17 cellular contexts compared by ENCODE assay signal in the genomic region with DNA sequence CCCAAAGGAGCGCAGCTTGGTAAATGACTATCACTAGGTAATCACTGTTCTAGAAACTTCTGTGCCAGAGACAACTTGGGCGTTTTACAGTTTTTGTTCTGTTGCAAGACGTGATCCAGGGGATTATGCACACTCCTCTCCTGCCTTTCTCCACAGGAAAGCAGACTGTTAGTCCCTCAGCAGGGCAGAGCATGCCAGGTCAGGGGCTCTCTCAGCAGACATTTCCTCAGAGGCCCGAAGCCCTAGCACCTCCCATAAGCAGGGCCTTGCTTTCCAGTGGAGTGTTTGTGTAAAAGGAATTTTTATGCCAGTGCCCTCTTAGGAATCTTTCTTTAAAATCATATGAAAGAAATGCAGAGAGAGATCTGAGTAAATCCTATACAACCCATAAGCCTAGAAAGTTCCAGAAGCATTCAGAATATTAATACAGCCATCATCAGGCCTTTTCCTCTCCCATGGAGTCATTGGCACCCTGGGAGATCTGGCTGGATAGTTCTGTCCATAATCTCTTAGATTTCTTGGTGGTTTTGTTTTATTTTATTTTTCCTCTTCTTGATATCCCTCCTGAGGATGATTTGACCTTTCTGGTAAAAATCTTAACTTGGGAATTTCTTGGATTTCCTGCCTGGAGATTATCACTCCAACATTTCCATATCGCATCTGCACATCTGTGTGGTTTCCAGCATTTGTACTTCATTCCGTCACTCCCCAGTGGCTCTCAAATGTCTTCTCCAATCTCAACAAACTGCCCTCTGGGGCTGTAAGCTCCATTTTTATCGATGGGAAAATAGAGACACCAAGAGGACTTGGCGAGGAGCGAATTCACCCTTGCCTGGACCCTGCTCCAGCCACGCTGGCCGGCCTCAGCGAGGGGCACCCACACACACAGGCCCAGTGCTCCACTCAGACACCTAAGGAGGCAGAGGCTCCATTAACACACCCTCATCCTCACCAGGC.
DNase-seq lines count a peak whose midpoint lies in the region; ATAC-seq and TF ChIP-seq lines count a peak whose summit lies in the region.
"Had no signal": no experiment of that assay in that cellular context is flagged by ENCODE, and none has a peak within 500 bp of the region (broad histone marks: within the 10 kb centered on the region; RNA-seq: fewer than 3 reads in every experiment).

No MANE protein-coding gene starts in this region.

- H3K4me3 ChIP-seq in tibial nerve = no peak overlapping the region
- H3K4me3 ChIP-seq: esophagus squamous epithelium had no signal

- H3K36me3 ChIP-seq in tibial nerve = no peaks in the 10 kb centered on the region
- H3K36me3 ChIP-seq: esophagus squamous epithelium had no signal

- H3K27ac ChIP-seq in adipose tissue (ENCODE audit: low read depth, low read length) = peak overlapping the region; percentile 19
- peak overlapping the region in 3 of 4 donors; percentile 40 to 59 (median 49) for H3K27ac ChIP-seq in tibial nerve

- H3K9me3 ChIP-seq in tibial nerve = peaks cover 0 to 7% (median 0%) of the 10 kb centered on the region in 4 donors

- H3K4me3 Mint-ChIP-seq in nephron = no peak overlapping the region
- H3K4me3 Mint-ChIP-seq: activated CD4-positive, alpha-beta T cell treated with anti-CD3 and anti-CD28 coated beads for 36 hours; activated CD8-positive, alpha-beta memory T cell treated with anti-CD3 and anti-CD28 coated beads, Interleukin-2, amount 10 ng/mL, durations not matched to agents 7 days and 5 days; activated naive CD8-positive, alpha-beta T cell treated with anti-CD3 and anti-CD28 coated beads for 36 hours; naive thymus-derived CD8-positive, alpha-beta T cell had no signal

- peaks cover 0 to 24% (median 2%) of the 10 kb centered on the region in 4 donors for H3K4me1 ChIP-seq in tibial nerve

- H3K27ac Mint-ChIP-seq in nephron = peak overlapping the region; percentile 1 to 49 (median 12)
- H3K27ac Mint-ChIP-seq: activated CD4-positive, alpha-beta T cell treated with anti-CD3 and anti-CD28 coated beads for 36 hours; activated CD8-positive, alpha-beta memory T cell treated with anti-CD3 and anti-CD28 coated beads, Interleukin-2, amount 10 ng/mL, durations not matched to agents 7 days and 5 days; activated naive CD8-positive, alpha-beta T cell treated with anti-CD3 and anti-CD28 coated beads for 36 hours; naive thymus-derived CD8-positive, alpha-beta T cell had no signal

- TF ChIP-seq EP300 in tibial nerve (IDR thresholded peaks at IDR 0.05) = no peak

- no peaks in the 10 kb centered on the region for H3K27me3 ChIP-seq in tibial nerve
- H3K27me3 ChIP-seq: esophagus squamous epithelium had no signal

- H3K27me3 Mint-ChIP-seq in nephron (ENCODE audit: low read depth) = no peaks in the 10 kb centered on the region
- H3K27me3 Mint-ChIP-seq: activated naive CD8-positive, alpha-beta T cell treated with anti-CD3 and anti-CD28 coated beads for 36 hours had no signal

- DNase-seq in Right ventricle myocardium superior (no peak), tibial nerve (ENCODE audit: low spot score in 2 of 2) (no peak), epidermal melanocyte (ENCODE audit: insufficient read length, low spot score) (no peak)
- DNase-seq: activated CD4-positive, alpha-beta T cell treated with anti-CD3 and anti-CD28 coated beads for 36 hours; activated CD8-positive, alpha-beta memory T cell treated with anti-CD3 and anti-CD28 coated beads, Interleukin-2, amount 10 ng/mL, durations not matched to agents 7 days and 5 days; activated naive CD8-positive, alpha-beta T cell treated with anti-CD3 and anti-CD28 coated beads for 36 hours; esophagus squamous epithelium; KBM-7; naive thymus-derived CD8-positive, alpha-beta T cell; NCI-H187 treated with DMSO at 0.1 percent for 48 hours; NK-92 treated with Interleukin-12 subunit alpha and Interleukin-12 subunit beta, amount 100 ng/mL, for 24 hours; SW 1271 had no signal

- peaks cover 33% of the 10 kb centered on the region for H3K9me3 Mint-ChIP-seq in nephron

- intact Hi-C loops in Right ventricle myocardium superior (cut with DNase I) = no loop called here

- no peak for TF ChIP-seq POLR2A in tibial nerve (IDR thresholded peaks at IDR 0.05)

- peaks cover 23% of the 10 kb centered on the region for H3K4me1 Mint-ChIP-seq in nephron
- H3K4me1 Mint-ChIP-seq: activated CD4-positive, alpha-beta T cell treated with anti-CD3 and anti-CD28 coated beads for 36 hours; activated CD8-positive, alpha-beta memory T cell treated with anti-CD3 and anti-CD28 coated beads, Interleukin-2, amount 10 ng/mL, durations not matched to agents 7 days and 5 days; activated naive CD8-positive, alpha-beta T cell treated with anti-CD3 and anti-CD28 coated beads for 36 hours; naive thymus-derived CD8-positive, alpha-beta T cell had no signal

- WGBS in adipose tissue, 3 donors = 56 to 72% (median 67%) methylated on average over 12 of the region's 12 CpGs
- 49 to 62% methylated on average over 12 of the region's 12 CpGs for WGBS in tibial nerve, 2 donors

- ATAC-seq in Right ventricle myocardium superior (ENCODE audit: poor library complexity) (peak; percentile 64), GM21825 (IDR thresholded peaks at IDR 0.05; ENCODE audit: unreplicated experiment) (no peak), GM19463 (IDR thresholded peaks at IDR 0.05; ENCODE audit: unreplicated experiment) (no peak), GM18858 (IDR thresholded peaks at IDR 0.05; ENCODE audit: unreplicated experiment) (no peak)
- ATAC-seq: activated CD4-positive, alpha-beta T cell treated with anti-CD3 and anti-CD28 coated beads for 36 hours; activated CD8-positive, alpha-beta memory T cell treated with anti-CD3 and anti-CD28 coated beads, Interleukin-2, amount 10 ng/mL, durations not matched to agents 7 days and 5 days; naive thymus-derived CD8-positive, alpha-beta T cell had no signal

- H3K36me3 Mint-ChIP-seq in nephron (ENCODE audit: low read depth) = no peaks in the 10 kb centered on the region
- H3K36me3 Mint-ChIP-seq: activated CD8-positive, alpha-beta memory T cell treated with anti-CD3 and anti-CD28 coated beads, Interleukin-2, amount 10 ng/mL, durations not matched to agents 7 days and 5 days; activated naive CD8-positive, alpha-beta T cell treated with anti-CD3 and anti-CD28 coated beads for 36 hours had no signal

- TF ChIP-seq CTCF in nephron (IDR thresholded peaks at IDR 0.05; ENCODE audit: unreplicated experiment in 3 of 3) (no peak), tibial nerve (IDR thresholded peaks at IDR 0.05) (no peak)
